ENCODE assay signal across 26 cellular contexts in genomic region chr2:191540681-191541080, GRCh38.
"Had no signal": no experiment of that assay in that cellular context is flagged by ENCODE, and none has a peak within 500 bp of the region (broad histone marks: within the 10 kb centered on the region; RNA-seq: fewer than 3 reads in every experiment).

No MANE protein-coding gene starts in this region.

- H3K27ac ChIP-seq: WERI-Rb-1 had no signal

- H3K36me3 ChIP-seq: WERI-Rb-1 had no signal

- H3K36me3 Mint-ChIP-seq: activated CD8-positive, alpha-beta memory T cell treated with anti-CD3 and anti-CD28 coated beads, Interleukin-2, amount 10 ng/mL, durations not matched to agents 7 days and 5 days; activated naive CD4-positive, alpha-beta T cell treated with anti-CD3 and anti-CD28 coated beads, Interleukin-2, amount 10 ng/mL, durations not matched to agents 7 days and 5 days; activated naive CD8-positive, alpha-beta T cell had no signal

- H3K27ac Mint-ChIP-seq: activated B cell treated with CpG ODN at 0.5 μM for 24 hours; activated CD8-positive, alpha-beta memory T cell treated with anti-CD3 and anti-CD28 coated beads, Interleukin-2, amount 10 ng/mL, durations not matched to agents 7 days and 5 days; activated CD8-positive, alpha-beta T cell treated with anti-CD3 and anti-CD28 coated beads for 36 hours; activated naive CD4-positive, alpha-beta T cell treated with anti-CD3 and anti-CD28 coated beads, Interleukin-2, amount 10 ng/mL, durations not matched to agents 7 days and 5 days; activated naive CD8-positive, alpha-beta T cell; T-helper 17 cell; T-helper 2 cell treated with Interferon-gamma antibody and Interleukin-4, amounts not matched to agents 5 μg/mL and 100 μg/mL, for 36 hours had no signal

- DNase-seq: activated B cell treated with CpG ODN at 0.5 μM for 24 hours; activated CD4-positive, alpha-beta T cell treated with anti-CD3 and anti-CD28 coated beads for 48 hours; activated CD4-positive, alpha-beta T cell treated with anti-CD3 and anti-CD28 coated beads, Interleukin-2, amount 50 U/mL, for 1 hour; activated CD4-positive, alpha-beta T cell treated with anti-CD3 and anti-CD28 coated beads, Interleukin-2, amount 50 U/mL, for 48 hours; activated CD8-positive, alpha-beta memory T cell treated with anti-CD3 and anti-CD28 coated beads, Interleukin-2, amount 10 ng/mL, durations not matched to agents 7 days and 5 days; activated CD8-positive, alpha-beta memory T cell treated with anti-CD3 and anti-CD28 coated beads, Interleukin-2, amount 50 U/mL, for 4 hours; activated CD8-positive, alpha-beta T cell treated with anti-CD3 and anti-CD28 coated beads for 36 hours; activated gamma-delta T cell; activated naive CD4-positive, alpha-beta T cell; activated naive CD4-positive, alpha-beta T cell treated with anti-CD3 and anti-CD28 coated beads, Interleukin-2, amount 10 ng/mL, durations not matched to agents 7 days and 5 days; activated T-cell treated with anti-CD3 and anti-CD28 coated beads, Interleukin-2, amount 50 U/mL, for 1 hour; activated T-cell treated with anti-CD3 and anti-CD28 coated beads, Interleukin-2, amount 50 U/mL, for 48 hours; amniotic stem cell; anterior cingulate cortex; caudate nucleus; effector CD8-positive, alpha-beta T cell; foreskin fibroblast; head of caudate nucleus; T-helper 1 cell; T-helper 17 cell; T1000; WERI-Rb-1 had no signal

- H3K4me3 Mint-ChIP-seq: activated B cell treated with CpG ODN at 0.5 μM for 24 hours; activated CD8-positive, alpha-beta memory T cell treated with anti-CD3 and anti-CD28 coated beads, Interleukin-2, amount 10 ng/mL, durations not matched to agents 7 days and 5 days; activated CD8-positive, alpha-beta T cell treated with anti-CD3 and anti-CD28 coated beads for 36 hours; activated naive CD4-positive, alpha-beta T cell treated with anti-CD3 and anti-CD28 coated beads, Interleukin-2, amount 10 ng/mL, durations not matched to agents 7 days and 5 days; activated naive CD8-positive, alpha-beta T cell; T-helper 17 cell; T-helper 2 cell treated with Interferon-gamma antibody and Interleukin-4, amounts not matched to agents 5 μg/mL and 100 μg/mL, for 36 hours had no signal

- H3K9me3 Mint-ChIP-seq: activated CD8-positive, alpha-beta T cell treated with anti-CD3 and anti-CD28 coated beads for 36 hours; activated naive CD4-positive, alpha-beta T cell treated with anti-CD3 and anti-CD28 coated beads, Interleukin-2, amount 10 ng/mL, durations not matched to agents 7 days and 5 days; T-helper 2 cell treated with Interferon-gamma antibody and Interleukin-4, amounts not matched to agents 5 μg/mL and 100 μg/mL, for 36 hours had no signal

- ATAC-seq: activated CD4-positive, CD25-positive, alpha-beta regulatory T cell treated with anti-CD3 and anti-CD28 coated beads, Interleukin-2, amount 50 U/mL, for 24 hours; activated CD8-positive, alpha-beta memory T cell treated with anti-CD3 and anti-CD28 coated beads, Interleukin-2, amount 10 ng/mL, durations not matched to agents 7 days and 5 days; activated CD8-positive, alpha-beta T cell treated with anti-CD3 and anti-CD28 coated beads for 36 hours; esophagus mucosa; T-helper 17 cell had no signal

- H3K4me1 Mint-ChIP-seq: activated B cell treated with CpG ODN at 0.5 μM for 24 hours; activated CD8-positive, alpha-beta memory T cell treated with anti-CD3 and anti-CD28 coated beads, Interleukin-2, amount 10 ng/mL, durations not matched to agents 7 days and 5 days; activated naive CD4-positive, alpha-beta T cell treated with anti-CD3 and anti-CD28 coated beads, Interleukin-2, amount 10 ng/mL, durations not matched to agents 7 days and 5 days had no signal

- H3K27me3 Mint-ChIP-seq: activated B cell treated with CpG ODN at 0.5 μM for 24 hours; activated CD8-positive, alpha-beta T cell treated with anti-CD3 and anti-CD28 coated beads for 36 hours; activated naive CD8-positive, alpha-beta T cell had no signal
